In the genomic region with DNA sequence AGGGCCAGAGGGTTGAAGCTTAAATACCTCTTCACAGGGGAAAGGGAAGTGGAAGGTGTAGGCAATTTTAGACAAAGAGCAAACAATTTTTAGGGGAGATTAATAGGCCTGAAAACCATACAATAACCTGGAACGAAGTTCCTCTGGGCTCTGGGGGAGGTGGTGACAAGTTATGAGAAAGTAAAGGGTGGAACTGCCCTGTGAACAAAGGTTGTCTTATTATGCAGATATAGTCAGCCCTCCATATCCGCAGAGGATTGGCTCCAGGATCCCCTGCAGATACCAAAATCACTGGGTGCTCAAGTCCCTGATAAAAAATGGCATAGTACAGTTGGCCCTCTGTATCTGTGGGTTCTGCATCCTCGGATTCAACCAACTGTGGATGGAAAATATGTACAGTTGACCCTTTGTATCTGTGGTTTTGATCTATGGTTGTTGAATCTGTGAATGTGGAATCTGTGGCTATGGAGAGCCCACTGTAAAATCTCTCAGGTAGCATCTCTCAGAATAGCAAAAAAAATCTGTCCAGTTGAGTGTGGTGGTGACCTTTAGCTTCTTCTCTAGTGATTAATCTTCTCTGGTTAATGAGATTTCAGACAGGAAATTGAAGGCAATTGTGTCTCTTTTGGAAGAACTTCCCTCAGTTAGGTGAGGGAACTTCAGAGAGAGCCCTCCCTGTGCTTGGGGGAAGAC, we compare ENCODE assay signal across 26 cellular contexts. TPM values are rescaled to one million over a fixed set of nuclear protein-coding genes. Genes with fewer than 3 reads are reported as not detected.
DNase-seq lines count a peak whose midpoint lies in the region; FAIRE-seq and TF ChIP-seq lines count a peak whose summit lies in the region.
"Had no signal": no experiment of that assay in that cellular context is flagged by ENCODE, and none has a peak within 500 bp of the region (broad histone marks: within the 10 kb centered on the region; RNA-seq: fewer than 3 reads in every experiment).

No MANE protein-coding gene starts in this region.

- H3K4me3 ChIP-seq in choroid plexus epithelial cell (ENCODE audit: low read depth, low read length) (no peak overlapping the region), neutrophil (ENCODE audit: low read depth in 1 of 2, low read length in 1 of 2) (no peak overlapping the region), suprapubic skin (no peak overlapping the region)
- H3K4me3 ChIP-seq: coronary artery, GM23248, ovary, Peyer's patch, upper lobe of left lung had no signal

- TF ChIP-seq POLR2A in GM12892 (IDR thresholded peaks at IDR 0.05; ENCODE audit: low read depth, low read length) = no peak
- TF ChIP-seq POLR2A in suprapubic skin (IDR thresholded peaks at IDR 0.05) = no peak

- FAIRE-seq in GM12892 (lab: Jason Lieb, UNC) = no peak
- FAIRE-seq: GM12891 had no signal

- H3K27me3 Mint-ChIP-seq in T-helper 2 cell treated with Interferon-gamma antibody and Interleukin-4, amounts not matched to agents 5 μg/mL and 100 μg/mL, for 36 hours (ENCODE audit: low read depth) = peaks cover 5% of the 10 kb centered on the region

- no peaks in the 10 kb centered on the region for H3K9me3 Mint-ChIP-seq in T-helper 2 cell treated with Interferon-gamma antibody and Interleukin-4, amounts not matched to agents 5 μg/mL and 100 μg/mL, for 36 hours
- H3K9me3 Mint-ChIP-seq: memory B cell had no signal

- no peak for TF ChIP-seq EP300 in suprapubic skin (IDR thresholded peaks at IDR 0.05)

- peak overlapping the region; percentile 95 for H3K27ac Mint-ChIP-seq in T-helper 2 cell treated with Interferon-gamma antibody and Interleukin-4, amounts not matched to agents 5 μg/mL and 100 μg/mL, for 36 hours
- H3K27ac Mint-ChIP-seq: memory B cell had no signal

- no peak for DNase-seq in T-helper 2 cell treated with Interferon-gamma antibody and Interleukin-4, amounts not matched to agents 5 μg/mL and 100 μg/mL, for 36 hours (ENCODE audit: low spot score)
- DNase-seq in T-helper 2 cell (no peak), RPMI7951 (ENCODE audit: low read depth) (peak; percentile 75), choroid plexus epithelial cell (ENCODE audit: low read depth) (peak; percentile 38), GM12892 (ENCODE audit: insufficient read length) (no peak), suprapubic skin (ENCODE audit: low spot score in 2 of 2) (no peak)
- no peak for DNase-seq in stimulated activated CD8-positive, alpha-beta memory T cell treated with anti-CD3 and anti-CD28 coated beads, Interleukin-4, amount 100 ng/mL, for 48 hours
- DNase-seq: GM23248; naive thymus-derived CD4-positive, alpha-beta T cell; NCI-H1417 treated with DMSO at 0.1 percent for 48 hours; NCI-H2107; NCI-H524; NK-92 treated with Interleukin-12 subunit alpha and Interleukin-12 subunit beta, amount 100 ng/mL, for 24 hours; ovary; Peyer's patch; right cardiac atrium; stimulated activated CD4-positive, alpha-beta T cell treated with anti-CD3 and anti-CD28 coated beads, Interleukin-12 subunit alpha, Interleukin-12 subunit beta, amount 100 ng/mL, for 4 hours; stimulated activated CD4-positive, alpha-beta T cell treated with anti-CD3 and anti-CD28 coated beads, Interleukin-4, amount 100 ng/mL, for 4 hours; T-helper 9 cell; upper lobe of left lung had no signal

- peak overlapping the region; percentile 95 for H3K27ac ChIP-seq in neutrophil
- no peak overlapping the region for H3K27ac ChIP-seq in suprapubic skin
- H3K27ac ChIP-seq: 22Rv1, GM23248, ovary had no signal

- H3K9me3 ChIP-seq in neutrophil = no peaks in the 10 kb centered on the region
- H3K9me3 ChIP-seq in suprapubic skin = no peaks in the 10 kb centered on the region
- H3K9me3 ChIP-seq: ovary, Peyer's patch, upper lobe of left lung had no signal

- no peaks in the 10 kb centered on the region for H3K27me3 ChIP-seq in neutrophil
- no peaks in the 10 kb centered on the region for H3K27me3 ChIP-seq in suprapubic skin
- H3K27me3 ChIP-seq: ovary, Peyer's patch, upper lobe of left lung had no signal

- peaks cover 32% of the 10 kb centered on the region for H3K4me1 Mint-ChIP-seq in T-helper 2 cell treated with Interferon-gamma antibody and Interleukin-4, amounts not matched to agents 5 μg/mL and 100 μg/mL, for 36 hours (ENCODE audit: low read depth)

- TF ChIP-seq CTCF in choroid plexus epithelial cell (conservative IDR thresholded peaks at IDR 0.05; ENCODE audit: low read depth, low read length) (no peak), neutrophil (IDR thresholded peaks at IDR 0.05) (no peak), suprapubic skin (IDR thresholded peaks at IDR 0.05) (no peak)

- peaks cover 26 to 39% of the 10 kb centered on the region in 2 experiments for H3K4me1 ChIP-seq in neutrophil (ENCODE audit: control insufficient read depth in 1 of 2, insufficient read depth in 1 of 2, low read depth in 1 of 2, low read length in 1 of 2)
- peaks cover 13% of the 10 kb centered on the region for H3K4me1 ChIP-seq in suprapubic skin

- H3K36me3 ChIP-seq in neutrophil (no peaks in the 10 kb centered on the region), suprapubic skin (no peaks in the 10 kb centered on the region)
- H3K36me3 ChIP-seq: ovary, Peyer's patch, upper lobe of left lung had no signal

- 95% methylated on average over 3 of the region's 3 CpGs for whole genome bisulfite sequencing in suprapubic skin

- no peak overlapping the region for H3K4me3 Mint-ChIP-seq in T-helper 2 cell treated with Interferon-gamma antibody and Interleukin-4, amounts not matched to agents 5 μg/mL and 100 μg/mL, for 36 hours
- H3K4me3 Mint-ChIP-seq: memory B cell had no signal

- H3K36me3 Mint-ChIP-seq in T-helper 2 cell treated with Interferon-gamma antibody and Interleukin-4, amounts not matched to agents 5 μg/mL and 100 μg/mL, for 36 hours (ENCODE audit: low read depth) = no peaks in the 10 kb centered on the region
- H3K36me3 Mint-ChIP-seq: memory B cell had no signal

RNA-seq across cellular contexts. Expression of a gene that starts 40.2 kb away (rescaled TPM):
- 1.7 and 2.4 TPM in 2 replicates for total RNA-seq in RPMI7951 (2014; rRNA removed; shearing (Covaris generic))
- not detected for polyA plus RNA-seq in GM12892 (2012; ENCODE audit: missing spikeins)
- total RNA-seq in suprapubic skin = 10 to 100 TPM; 27.4 to 42.3 (median 29.3) TPM
- total RNA-seq: MCF 10A had no signal
- polyA plus RNA-seq: naive thymus-derived CD4-positive, alpha-beta T cell had no signal

Comparison
In these comparisons a context has a peak if more than half of its experiments do, and no peak if none do; other contexts are left out.
1. DNase-seq: peak in RPMI7951 (single experiment) and choroid plexus epithelial cell (single experiment); none in T-helper 2 cell treated with Interferon-gamma antibody and Interleukin-4, amounts not matched to agents 5 μg/mL and 100 μg/mL, for 36 hours (single experiment), T-helper 2 cell (0 of 5), GM12892 (single experiment), suprapubic skin (0 of 2) and stimulated activated CD8-positive, alpha-beta memory T cell treated with anti-CD3 and anti-CD28 coated beads, Interleukin-4, amount 100 ng/mL, for 48 hours (single experiment).